10 cellular contexts compared by ENCODE assay signal in genomic region chr10:35449944-35450343, GRCh38.
DNase-seq lines count a peak whose midpoint lies in the region; ATAC-seq and TF ChIP-seq lines count a peak whose summit lies in the region.
"Had no signal": no experiment of that assay in that cellular context is flagged by ENCODE, and none has a peak within 500 bp of the region (broad histone marks: within the 10 kb centered on the region; RNA-seq: fewer than 3 reads in every experiment).

No MANE protein-coding gene starts in this region.

- H3K4me1 ChIP-seq in BLaER1 (peaks cover 78% of the 10 kb centered on the region), neural progenitor cell (peaks cover 25% of the 10 kb centered on the region)

- TF ChIP-seq CTCF in choroid plexus epithelial cell (conservative IDR thresholded peaks at IDR 0.05; ENCODE audit: low read depth, low read length), result no peak
- TF ChIP-seq CTCF in neural progenitor cell (IDR thresholded peaks at IDR 0.05), result no peak

- no peaks in the 10 kb centered on the region for H3F3A ChIP-seq in neural progenitor cell (ENCODE audit: low read depth)

- no peak overlapping the region for H2AFZ ChIP-seq in neural progenitor cell (replicated peaks)

- H3K4me1 Mint-ChIP-seq in neural progenitor cell, result peaks cover 39% of the 10 kb centered on the region

- peak; percentile 47 for DNase-seq in Jurkat, Clone E6-1 (ENCODE audit: low read depth, low spot score)
- DNase-seq in choroid plexus epithelial cell (ENCODE audit: low read depth), result peak; percentile 53
- no peak for DNase-seq in neural progenitor cell (ENCODE audit: low spot score)
- DNase-seq in NCI-H524 (lab: John Stamatoyannopoulos, UW), result no peak
- no peak for DNase-seq in DMS79 (lab: John Stamatoyannopoulos, UW)
- no peak for DNase-seq in ureter (ENCODE audit: low spot score)
- DNase-seq: activated CD8-positive, alpha-beta memory T cell treated with anti-CD3 and anti-CD28 coated beads, Interleukin-2, amount 10 ng/mL, durations not matched to agents 7 days and 5 days had no signal

- H3K9me3 ChIP-seq in BLaER1 (peaks cover 6% of the 10 kb centered on the region), neural progenitor cell (ENCODE audit: low read depth) (no peaks in the 10 kb centered on the region)
- H3K9me3 ChIP-seq: SJSA1 had no signal

- H3K36me3 ChIP-seq in BLaER1 (peaks cover 12% of the 10 kb centered on the region), neural progenitor cell (no peaks in the 10 kb centered on the region)
- H3K36me3 ChIP-seq: SJSA1 had no signal

- no peak for ATAC-seq in HG03342 (IDR thresholded peaks at IDR 0.05; ENCODE audit: unreplicated experiment)
- ATAC-seq: activated CD8-positive, alpha-beta memory T cell treated with anti-CD3 and anti-CD28 coated beads, Interleukin-2, amount 10 ng/mL, durations not matched to agents 7 days and 5 days had no signal

- peaks cover 15% of the 10 kb centered on the region for H3K9me3 Mint-ChIP-seq in neural progenitor cell

- peaks cover 3% of the 10 kb centered on the region for H3K27me3 Mint-ChIP-seq in neural progenitor cell (ENCODE audit: insufficient read depth, low read depth)
- H3K27me3 Mint-ChIP-seq: activated CD8-positive, alpha-beta memory T cell treated with anti-CD3 and anti-CD28 coated beads, Interleukin-2, amount 10 ng/mL, durations not matched to agents 7 days and 5 days had no signal

- peaks cover 2% of the 10 kb centered on the region for H3K36me3 Mint-ChIP-seq in neural progenitor cell

- H3K27me3 ChIP-seq in BLaER1 (no peaks in the 10 kb centered on the region), neural progenitor cell (no peaks in the 10 kb centered on the region)
- H3K27me3 ChIP-seq: SJSA1 had no signal

- H3K4me3 Mint-ChIP-seq in neural progenitor cell, result no peak overlapping the region
- H3K4me3 Mint-ChIP-seq: activated CD8-positive, alpha-beta memory T cell treated with anti-CD3 and anti-CD28 coated beads, Interleukin-2, amount 10 ng/mL, durations not matched to agents 7 days and 5 days had no signal

- peak overlapping the region; percentile 38 for H3K27ac Mint-ChIP-seq in neural progenitor cell
- H3K27ac Mint-ChIP-seq: activated CD8-positive, alpha-beta memory T cell treated with anti-CD3 and anti-CD28 coated beads, Interleukin-2, amount 10 ng/mL, durations not matched to agents 7 days and 5 days had no signal

- H3K27ac ChIP-seq in BLaER1, result peak overlapping the region; percentile 68
- no peak overlapping the region for H3K27ac ChIP-seq in neural progenitor cell
- H3K27ac ChIP-seq: SJSA1 had no signal

- H3K9ac ChIP-seq in BLaER1 (peak overlapping the region; percentile 17; the same call in 1 of the 2 replicates), neural progenitor cell (no peak overlapping the region)

- no peak overlapping the region for H3K4me3 ChIP-seq in BLaER1
- no peak overlapping the region for H3K4me3 ChIP-seq in Jurkat, Clone E6-1 (ENCODE audit: low read length)
- H3K4me3 ChIP-seq in choroid plexus epithelial cell (ENCODE audit: low read depth, low read length), result no peak overlapping the region
- no peak overlapping the region for H3K4me3 ChIP-seq in neural progenitor cell
- H3K4me3 ChIP-seq: SJSA1 had no signal

- H3K4me2 ChIP-seq in BLaER1 (peak overlapping the region; percentile 83), neural progenitor cell (no peak overlapping the region)

- H3K79me2 ChIP-seq in neural progenitor cell (ENCODE audit: low read depth), result peaks cover 99% of the 10 kb centered on the region

- H4K20me1 ChIP-seq in BLaER1 (peaks cover 37% of the 10 kb centered on the region), neural progenitor cell (ENCODE audit: low read depth) (peaks cover 59% of the 10 kb centered on the region)

Comparison
In these comparisons a context has a peak if more than half of its experiments do, and no peak if none do; other contexts are left out.
1. DNase-seq: peak in Jurkat, Clone E6-1 (single experiment) and choroid plexus epithelial cell (single experiment); none in neural progenitor cell (single experiment), NCI-H524 (0 of 2), DMS79 (single experiment) and ureter (single experiment).